ENCODE assay signal across 17 cellular contexts in genomic region chr13:47897411-47898050, GRCh38.
A peak's percentile ranks its signal among the peaks of the same experiment; 100 is the strongest.
DNase-seq lines count a peak whose midpoint lies in the region; ATAC-seq, FAIRE-seq and TF ChIP-seq lines count a peak whose summit lies in the region.
"Had no signal": no experiment of that assay in that cellular context is flagged by ENCODE, and none has a peak within 500 bp of the region (broad histone marks: within the 10 kb centered on the region; RNA-seq: fewer than 3 reads in every experiment).

No MANE protein-coding gene starts in this region.

- H3K36me3 ChIP-seq in HCT116 (ENCODE audit: control insufficient read depth in 1 of 2, insufficient read depth in 2 of 2, low read length in 2 of 2) (no peaks in the 10 kb centered on the region), astrocyte (ENCODE audit: insufficient read depth, low read length) (no peaks in the 10 kb centered on the region), smooth muscle cell (ENCODE audit: low read depth) (no peaks in the 10 kb centered on the region)
- H3K36me3 ChIP-seq: heart left ventricle, right lobe of liver, vagina had no signal

- no peaks in the 10 kb centered on the region for H3K27me3 Mint-ChIP-seq in astrocyte (ENCODE audit: low read depth, unreplicated experiment)

- intact Hi-C loops in HCT116 (cut with micrococcal nuclease) = no loop called here

- FAIRE-seq in astrocyte (lab: Jason Lieb, UNC) (peak; percentile 64), frontal cortex (lab: Jason Lieb, UNC) (no peak)
- FAIRE-seq: endometrium had no signal

- no peaks in the 10 kb centered on the region for H3K9me2 ChIP-seq in HCT116 (ENCODE audit: insufficient read depth)

- H3K9me3 ChIP-seq in HCT116 (ENCODE audit: control insufficient read depth in 1 of 2, insufficient read depth in 1 of 2, low read depth in 1 of 2, low read length in 2 of 2) (no peaks in the 10 kb centered on the region), astrocyte (ENCODE audit: insufficient read depth, low read depth, low read length) (no peaks in the 10 kb centered on the region), smooth muscle cell (replicated peaks; ENCODE audit: low read depth) (no peaks in the 10 kb centered on the region)
- H3K9me3 ChIP-seq: right lobe of liver, vagina had no signal

- no peak for TF ChIP-seq RAD21 in HCT116 (IDR thresholded peaks at IDR 0.05; ENCODE audit: low read depth)

- peaks cover 13% of the 10 kb centered on the region for H3K9me3 Mint-ChIP-seq in astrocyte (ENCODE audit: unreplicated experiment)
- H3K9me3 Mint-ChIP-seq: CD8-positive, alpha-beta T cell had no signal

- H3K4me3 ChIP-seq in HCT116 (replicated peaks in 1 of 2; ENCODE audit: low read depth in 1 of 2, low read length in 2 of 2) = no peak overlapping the region
- H3K4me3 ChIP-seq in astrocyte (ENCODE audit: insufficient read depth, low read depth, low read length) = no peak overlapping the region
- no peak overlapping the region for H3K4me3 ChIP-seq in smooth muscle cell
- H3K4me3 ChIP-seq: heart left ventricle, right lobe of liver, vagina had no signal

- H3K27me3 ChIP-seq in HCT116 (ENCODE audit: insufficient read depth, low read length) (no peaks in the 10 kb centered on the region), astrocyte (ENCODE audit: insufficient read depth, low read length) (no peaks in the 10 kb centered on the region), smooth muscle cell (ENCODE audit: low read depth) (peaks cover 4% of the 10 kb centered on the region)
- H3K27me3 ChIP-seq: heart left ventricle, right lobe of liver, vagina had no signal

- no peak overlapping the region for H2AFZ ChIP-seq in HCT116 (ENCODE audit: low read depth, low read length, poor library complexity, severe bottlenecking)
- H2AFZ ChIP-seq in astrocyte (ENCODE audit: low read depth, low read length) = no peak overlapping the region
- H2AFZ ChIP-seq in smooth muscle cell (ENCODE audit: low read depth) = no peak overlapping the region

- H3K4me1 ChIP-seq in HCT116 (ENCODE audit: control insufficient read depth in 1 of 2, insufficient read depth in 2 of 2, low read length in 2 of 2) (peaks cover 9 to 12% of the 10 kb centered on the region in 2 experiments), astrocyte (ENCODE audit: insufficient read depth, low read length) (peaks cover 17% of the 10 kb centered on the region), smooth muscle cell (ENCODE audit: low read depth) (no peaks in the 10 kb centered on the region)
- H3K4me1 ChIP-seq: heart left ventricle, right lobe of liver, vagina had no signal

- H4K20me1 ChIP-seq in HCT116 (ENCODE audit: insufficient read depth) = no peaks in the 10 kb centered on the region
- no peaks in the 10 kb centered on the region for H4K20me1 ChIP-seq in astrocyte (ENCODE audit: insufficient read depth, low read length)
- H4K20me1 ChIP-seq in smooth muscle cell (ENCODE audit: low read depth) = no peaks in the 10 kb centered on the region

- H3K79me2 ChIP-seq in HCT116 (ENCODE audit: insufficient read depth, low read length) = no peaks in the 10 kb centered on the region
- no peaks in the 10 kb centered on the region for H3K79me2 ChIP-seq in astrocyte (ENCODE audit: insufficient read depth, low read length)
- no peaks in the 10 kb centered on the region for H3K79me2 ChIP-seq in smooth muscle cell (ENCODE audit: low read depth)

- TF ChIP-seq POLR2A in HCT116 (IDR thresholded peaks at IDR 0.05; ENCODE audit: borderline replicate concordance, extremely low read depth, insufficient read depth, insufficient read length) = no peak

- peak; percentile 64 for ATAC-seq in HCT116
- ATAC-seq: CD8-positive, alpha-beta T cell; heart left ventricle had no signal

- WGBS in smooth muscle cell (ENCODE audit: low lambda C conversion rate) = 32% methylated on average over 2 of the region's 2 CpGs

- H3K9ac ChIP-seq in HCT116 (ENCODE audit: low read length) (no peak overlapping the region), astrocyte (ENCODE audit: low read length) (no peak overlapping the region), smooth muscle cell (ENCODE audit: low read depth) (no peak overlapping the region)

- H3F3A ChIP-seq in smooth muscle cell (ENCODE audit: low read depth) = peaks cover 9% of the 10 kb centered on the region

- DNase-seq in HCT116 (ENCODE audit: low read depth, low spot score) (no peak), astrocyte (ENCODE audit: low read depth) (peak; percentile 82), iPS DF 19.7 (ENCODE audit: low read depth, low spot score) (peak; percentile 45), smooth muscle cell (lab: John Stamatoyannopoulos, UW; ENCODE audit: unreplicated experiment) (no peak), NCI-H1436 treated with DMSO at 0.1 percent for 48 hours (lab: John Stamatoyannopoulos, UW) (no peak), frontal cortex (ENCODE audit: low spot score in 2 of 2) (no peak)
- no peak for DNase-seq in activated effector memory CD4-positive, alpha-beta T cell treated with anti-CD3 and anti-CD28 coated beads, Interleukin-2, amount 50 U/mL, for 16 hours
- DNase-seq: activated naive CD4-positive, alpha-beta T cell treated with anti-CD3 and anti-CD28 coated beads for 36 hours; CD8-positive, alpha-beta T cell; H7; heart left ventricle; MM.1S; stimulated activated naive CD4-positive, alpha-beta T cell had no signal

- no peak overlapping the region for H3K27ac Mint-ChIP-seq in astrocyte (ENCODE audit: unreplicated experiment)
- H3K27ac Mint-ChIP-seq: activated naive CD4-positive, alpha-beta T cell treated with anti-CD3 and anti-CD28 coated beads for 36 hours; CD8-positive, alpha-beta T cell; nephron had no signal

- RAD21 ChIA-PET in HCT116 (lab: Charles Lee; ENCODE audit: low non-redundant PET in 1 of 2, low total read pairs in 2 of 2, uncharacterized antibody in 2 of 2, unreplicated experiment in 2 of 2) = no interaction called here

- H3K4me3 Mint-ChIP-seq in astrocyte (ENCODE audit: unreplicated experiment) = no peak overlapping the region
- H3K4me3 Mint-ChIP-seq: activated naive CD4-positive, alpha-beta T cell treated with anti-CD3 and anti-CD28 coated beads for 36 hours; CD8-positive, alpha-beta T cell; nephron had no signal

- H3K4me1 Mint-ChIP-seq in astrocyte (ENCODE audit: low read depth, unreplicated experiment) = peaks cover 31% of the 10 kb centered on the region
- H3K4me1 Mint-ChIP-seq: nephron had no signal

- peaks cover 6% of the 10 kb centered on the region for H3K36me3 Mint-ChIP-seq in astrocyte (ENCODE audit: low read depth, unreplicated experiment)

- POLR2A ChIA-PET in HCT116 (lab: Charles Lee) = no interaction called here

- peak overlapping the region; percentile 31 for H3K4me2 ChIP-seq in HCT116 (ENCODE audit: low read length)
- peak overlapping the region; percentile 20 for H3K4me2 ChIP-seq in astrocyte (ENCODE audit: low read length)
- no peak overlapping the region for H3K4me2 ChIP-seq in smooth muscle cell

- no peak for TF ChIP-seq CTCF in HCT116 (IDR thresholded peaks at IDR 0.05 in 2 of 3, conservative IDR thresholded peaks at IDR 0.05 in 1 of 3; ENCODE audit: borderline replicate concordance in 1 of 3, insufficient read depth in 1 of 3, low read depth in 2 of 3, low read length in 2 of 3)
- TF ChIP-seq CTCF in astrocyte (IDR thresholded peaks at IDR 0.05; ENCODE audit: insufficient read depth, low read depth, low read length) = no peak
- no peak for TF ChIP-seq CTCF in smooth muscle cell (IDR thresholded peaks at IDR 0.05; ENCODE audit: borderline replicate concordance, insufficient read depth, poor library complexity, severe bottlenecking)

- CTCF ChIA-PET in HCT116 (lab: Charles Lee) = no interaction called here

- no peak overlapping the region for H3K27ac ChIP-seq in HCT116 (ENCODE audit: low read depth, low read length)
- H3K27ac ChIP-seq in astrocyte (ENCODE audit: low read depth, low read length) = no peak overlapping the region
- peak overlapping the region; percentile 7 for H3K27ac ChIP-seq in smooth muscle cell (ENCODE audit: low read depth)
- H3K27ac ChIP-seq: heart left ventricle, right lobe of liver, vagina had no signal

- BruUV-seq in HCT116 (replicated peaks; lab: Mats Ljungman, UMichigan) = no TSS peak

TF ChIP-seq in HCT116, 20 proteins besides CTCF, POLR2A, EP300 and RAD21 (continues in another document):
- TF ChIP-seq CBX3 (IDR thresholded peaks at IDR 0.05; ENCODE audit: low read depth) = no peak
- TF ChIP-seq, protein P1, sequence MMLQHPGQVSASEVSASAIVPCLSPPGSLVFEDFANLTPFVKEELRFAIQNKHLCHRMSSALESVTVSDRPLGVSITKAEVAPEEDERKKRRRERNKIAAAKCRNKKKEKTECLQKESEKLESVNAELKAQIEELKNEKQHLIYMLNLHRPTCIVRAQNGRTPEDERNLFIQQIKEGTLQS (IDR thresholded peaks at IDR 0.05) = no peak
- TF ChIP-seq, protein P2, sequence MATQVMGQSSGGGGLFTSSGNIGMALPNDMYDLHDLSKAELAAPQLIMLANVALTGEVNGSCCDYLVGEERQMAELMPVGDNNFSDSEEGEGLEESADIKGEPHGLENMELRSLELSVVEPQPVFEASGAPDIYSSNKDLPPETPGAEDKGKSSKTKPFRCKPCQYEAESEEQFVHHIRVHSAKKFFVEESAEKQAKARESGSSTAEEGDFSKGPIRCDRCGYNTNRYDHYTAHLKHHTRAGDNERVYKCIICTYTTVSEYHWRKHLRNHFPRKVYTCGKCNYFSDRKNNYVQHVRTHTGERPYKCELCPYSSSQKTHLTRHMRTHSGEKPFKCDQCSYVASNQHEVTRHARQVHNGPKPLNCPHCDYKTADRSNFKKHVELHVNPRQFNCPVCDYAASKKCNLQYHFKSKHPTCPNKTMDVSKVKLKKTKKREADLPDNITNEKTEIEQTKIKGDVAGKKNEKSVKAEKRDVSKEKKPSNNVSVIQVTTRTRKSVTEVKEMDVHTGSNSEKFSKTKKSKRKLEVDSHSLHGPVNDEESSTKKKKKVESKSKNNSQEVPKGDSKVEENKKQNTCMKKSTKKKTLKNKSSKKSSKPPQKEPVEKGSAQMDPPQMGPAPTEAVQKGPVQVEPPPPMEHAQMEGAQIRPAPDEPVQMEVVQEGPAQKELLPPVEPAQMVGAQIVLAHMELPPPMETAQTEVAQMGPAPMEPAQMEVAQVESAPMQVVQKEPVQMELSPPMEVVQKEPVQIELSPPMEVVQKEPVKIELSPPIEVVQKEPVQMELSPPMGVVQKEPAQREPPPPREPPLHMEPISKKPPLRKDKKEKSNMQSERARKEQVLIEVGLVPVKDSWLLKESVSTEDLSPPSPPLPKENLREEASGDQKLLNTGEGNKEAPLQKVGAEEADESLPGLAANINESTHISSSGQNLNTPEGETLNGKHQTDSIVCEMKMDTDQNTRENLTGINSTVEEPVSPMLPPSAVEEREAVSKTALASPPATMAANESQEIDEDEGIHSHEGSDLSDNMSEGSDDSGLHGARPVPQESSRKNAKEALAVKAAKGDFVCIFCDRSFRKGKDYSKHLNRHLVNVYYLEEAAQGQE (IDR thresholded peaks at IDR 0.05; ENCODE audit: low read depth) = no peak
- no peak for TF ChIP-seq TCF7L2 (IDR thresholded peaks at IDR 0.05; ENCODE audit: borderline replicate concordance, extremely low read depth, insufficient read depth, insufficient read length)

Comparison
In these comparisons a context has a peak if more than half of its experiments do, and no peak if none do; other contexts are left out.
1. DNase-seq: peak in astrocyte (single experiment) and iPS DF 19.7 (single experiment); none in HCT116 (single experiment), smooth muscle cell (single experiment), activated effector memory CD4-positive, alpha-beta T cell treated with anti-CD3 and anti-CD28 coated beads, Interleukin-2, amount 50 U/mL, for 16 hours (single experiment), NCI-H1436 treated with DMSO at 0.1 percent for 48 hours (single experiment) and frontal cortex (0 of 2).